ENCODE assay signal across 8 cellular contexts in the genomic region with DNA sequence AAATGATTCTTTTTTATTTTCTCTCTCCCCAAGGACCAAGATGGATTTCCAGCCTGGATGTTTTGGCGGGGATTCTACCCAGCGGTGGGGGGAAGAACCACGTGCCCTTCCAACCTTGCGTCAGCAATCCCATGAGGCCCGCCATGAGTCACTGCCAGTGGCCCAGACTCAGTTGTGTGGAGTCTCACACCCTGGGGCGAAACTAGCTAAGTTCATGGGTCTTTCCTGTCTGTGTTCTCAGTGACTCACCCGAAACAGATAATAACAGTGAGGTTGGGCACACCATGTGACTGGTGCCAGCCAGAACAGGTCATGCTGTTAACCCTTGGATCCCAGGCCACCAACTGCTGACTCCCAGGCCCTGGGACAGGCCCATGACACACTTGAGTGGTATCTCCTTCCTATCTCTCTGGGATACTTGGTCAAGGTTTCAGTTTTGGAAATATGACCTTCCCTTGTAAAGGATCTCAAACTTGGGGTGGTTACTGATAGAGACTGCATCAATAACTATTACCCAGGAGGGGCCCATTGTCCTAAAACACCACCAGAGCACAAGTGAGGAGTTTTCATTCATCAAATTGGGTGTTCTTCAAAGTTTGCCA.
DNase-seq lines count a peak whose midpoint lies in the region; ATAC-seq lines count a peak whose summit lies in the region.

No MANE protein-coding gene starts in this region.

- DNase-seq in EL: peak; percentile 97
- peak; percentile 86 for DNase-seq in GM23248
- DNase-seq in NCI-H226: peak; percentile 74
- DNase-seq in activated T-helper 1 cell treated with Interleukin-2 at 50 U/mL for 16 hours (ENCODE audit: low read depth): peak; percentile 44
- peak; percentile 76 for DNase-seq in left cardiac atrium
- DNase-seq in stimulated activated CD4-positive, alpha-beta T cell treated with anti-CD3 and anti-CD28 coated beads, TNF-alpha, amount 100 ng/mL, for 4 hours (ENCODE audit: low read depth in 3 of 3): peak; percentile 19 to 54 (median 51)
- no peak for DNase-seq in hippocampal formation (lab: John Stamatoyannopoulos, UW)
- DNase-seq in H7: no peak

- H3K4me3 ChIP-seq in GM23248 (no peak overlapping the region), H7 (ENCODE audit: insufficient read depth, low read depth, low read length) (no peak overlapping the region)

- intact Hi-C loops in left cardiac atrium (cut with DNase I): no loop called here

- in situ Hi-C loops in GM23248 (cut with MboI): no loop called here

- no peaks in the 10 kb centered on the region for H3K9me3 ChIP-seq in GM23248 (ENCODE audit: low read depth)

- H3K9ac ChIP-seq in GM23248: peak overlapping the region; percentile 22; the same call in 1 of the 2 replicates

- peak; percentile 63 to 93 for ATAC-seq in left cardiac atrium

- H3K4me1 ChIP-seq in GM23248 (ENCODE audit: insufficient read depth): peaks cover 28% of the 10 kb centered on the region

- peaks cover 26% of the 10 kb centered on the region for H3F3A ChIP-seq in GM23248 (ENCODE audit: insufficient read depth)

- no peaks in the 10 kb centered on the region for H4K20me1 ChIP-seq in GM23248 (ENCODE audit: insufficient read depth)

- no peak overlapping the region for H2AFZ ChIP-seq in GM23248

- H3K4me2 ChIP-seq in GM23248 (ENCODE audit: unreplicated experiment): no peak overlapping the region

- H3K27me3 ChIP-seq in GM23248 (replicated peaks; ENCODE audit: insufficient read depth) (no peaks in the 10 kb centered on the region), H7 (ENCODE audit: control insufficient read depth, insufficient read depth, low read length) (no peaks in the 10 kb centered on the region)

- H3K9me2 ChIP-seq in GM23248 (ENCODE audit: insufficient read depth): no peaks in the 10 kb centered on the region

- H3K79me2 ChIP-seq in GM23248 (ENCODE audit: insufficient read depth): no peaks in the 10 kb centered on the region

- WGBS in GM23248 (ENCODE audit: low coverage in 1 of 2, low lambda C conversion rate in 2 of 2, missing lambda C conversion rate in 2 of 2), 2 experiments: 39 to 50% methylated on average over 7 of the region's 7 CpGs

- no peaks in the 10 kb centered on the region for H3K36me3 ChIP-seq in GM23248 (ENCODE audit: low read depth)
- H3K36me3 ChIP-seq in H7 (replicated peaks; ENCODE audit: control insufficient read depth, insufficient read depth, low read length): no peaks in the 10 kb centered on the region

- H3K27ac ChIP-seq in GM23248: peak overlapping the region; percentile 68

Comparison
In these comparisons a context has a peak if more than half of its experiments do, and no peak if none do; other contexts are left out.
1. DNase-seq: peak in EL (single experiment), GM23248 (single experiment), NCI-H226 (single experiment), activated T-helper 1 cell treated with Interleukin-2 at 50 U/mL for 16 hours (single experiment), left cardiac atrium (single experiment) and stimulated activated CD4-positive, alpha-beta T cell treated with anti-CD3 and anti-CD28 coated beads, TNF-alpha, amount 100 ng/mL, for 4 hours (3 of 3); none in hippocampal formation (0 of 2) and H7 (single experiment).